10 cellular contexts compared by ENCODE assay signal in genomic region chr1:182279724-182280506, GRCh38.
A peak's percentile ranks its signal among the peaks of the same experiment; 100 is the strongest.
DNase-seq lines count a peak whose midpoint lies in the region; ATAC-seq and TF ChIP-seq lines count a peak whose summit lies in the region.
"Had no signal": no experiment of that assay in that cellular context is flagged by ENCODE, and none has a peak within 500 bp of the region (broad histone marks: within the 10 kb centered on the region; RNA-seq: fewer than 3 reads in every experiment).

No MANE protein-coding gene starts in this region.

- no peak for TF ChIP-seq CTCF in foreskin keratinocyte (conservative IDR thresholded peaks at IDR 0.05)

- DNase-seq in MG63 (peak; percentile 49), NCI-H82 (lab: John Stamatoyannopoulos, UW) (peak; percentile 97), head of caudate nucleus (peak; percentile 75 to 97 (median 90)), putamen (ENCODE audit: low spot score) (peak; percentile 99), NCI-H1048 (lab: John Stamatoyannopoulos, UW) (no peak), foreskin keratinocyte (no peak), NCI-H128 (lab: John Stamatoyannopoulos, UW; ENCODE audit: unreplicated experiment) (no peak)
- no peak for DNase-seq in NK-92 treated with Interleukin-12 subunit alpha and Interleukin-12 subunit beta, amount 100 ng/mL, for 24 hours (lab: John Stamatoyannopoulos, UW)
- DNase-seq: KG1; naive thymus-derived CD8-positive, alpha-beta T cell had no signal

- intact Hi-C loops in head of caudate nucleus (cut with DNase I) = loop anchor here (2.0 kb wide), 1 partner anchor 111 kb away; the partner anchor contains the start of gene GLUL

- no peak overlapping the region for H3K4me3 ChIP-seq in MG63

- no peaks in the 10 kb centered on the region for H3K4me1 ChIP-seq in foreskin keratinocyte

- H3K36me3 ChIP-seq in MG63 = no peaks in the 10 kb centered on the region

- ATAC-seq in foreskin keratinocyte = no peak
- ATAC-seq: naive thymus-derived CD8-positive, alpha-beta T cell had no signal

- H3K9me3 ChIP-seq in MG63 = no peaks in the 10 kb centered on the region

- H3K27me3 ChIP-seq in MG63 (no peaks in the 10 kb centered on the region), foreskin keratinocyte (no peaks in the 10 kb centered on the region)

- no peak overlapping the region for H3K27ac ChIP-seq in foreskin keratinocyte

Comparison
In these comparisons a context has a peak if more than half of its experiments do, and no peak if none do; other contexts are left out.
1. DNase-seq: peak in MG63 (single experiment), NCI-H82 (single experiment), head of caudate nucleus (42 of 42) and putamen (single experiment); none in NCI-H1048 (single experiment), NK-92 treated with Interleukin-12 subunit alpha and Interleukin-12 subunit beta, amount 100 ng/mL, for 24 hours (single experiment), foreskin keratinocyte (0 of 2) and NCI-H128 (single experiment).